ENCODE assay signal across 8 cellular contexts in the genomic region with DNA sequence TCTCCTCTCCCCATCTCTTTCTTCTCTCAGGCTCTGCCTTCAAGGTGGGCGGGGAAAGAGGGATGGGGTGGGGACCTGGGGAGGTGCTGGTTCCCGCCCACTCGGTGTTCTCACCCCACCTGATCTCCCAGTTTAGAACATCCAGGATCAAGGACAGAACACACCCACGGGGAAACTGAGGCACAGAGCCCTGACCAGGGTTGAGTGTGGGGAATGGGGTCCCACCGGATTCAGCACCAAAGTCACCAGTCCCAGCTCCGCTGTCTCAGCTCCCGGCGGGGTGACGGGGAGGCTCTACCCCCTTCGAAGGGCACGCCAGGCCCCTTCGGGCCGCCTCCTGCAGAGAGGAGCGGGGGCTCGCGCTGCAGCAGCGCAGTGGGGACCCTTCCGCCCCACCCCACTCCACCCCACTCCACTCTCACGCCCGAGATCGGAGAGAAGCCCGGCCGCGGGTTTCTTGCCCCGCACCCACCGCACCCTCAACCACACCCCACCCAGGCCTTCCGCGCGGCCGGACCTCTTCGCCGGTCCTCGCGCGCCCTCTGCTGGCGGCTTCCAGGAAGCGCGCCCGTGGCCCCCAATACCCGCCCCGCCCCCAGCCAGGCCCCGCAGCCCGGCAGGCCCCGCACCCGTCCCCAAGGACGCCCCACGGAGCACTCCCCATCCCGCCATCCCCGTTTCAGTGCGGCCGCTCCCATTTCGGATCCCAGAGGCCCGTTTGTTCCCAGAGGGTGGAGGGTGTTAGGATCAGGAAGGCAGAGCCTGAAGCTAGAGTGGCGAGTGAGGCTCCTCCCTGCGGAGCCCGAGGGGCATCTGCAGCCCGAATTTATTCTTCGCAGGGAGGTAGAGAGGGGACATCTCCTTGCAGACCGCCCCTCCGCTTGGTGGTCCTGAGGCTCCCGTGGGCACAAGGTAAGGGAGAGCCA. TPM values are rescaled to one million over a fixed set of nuclear protein-coding genes. Genes with fewer than 3 reads are reported as not detected.
DNase-seq lines count a peak whose midpoint lies in the region; ATAC-seq and TF ChIP-seq lines count a peak whose summit lies in the region.

No MANE protein-coding gene starts in this region.

- peak; percentile 81 for TF ChIP-seq CTCF in RWPE1 (conservative IDR thresholded peaks at IDR 0.05; ENCODE audit: low read depth)

- peak; percentile 66 for ATAC-seq in GM19351 (IDR thresholded peaks at IDR 0.05; ENCODE audit: unreplicated experiment)

- DNase-seq in CD1c-positive myeloid dendritic cell (ENCODE audit: extremely low spot score) (peak; percentile 86), HT1080 (ENCODE audit: low read depth) (peak; percentile 54), RWPE1 (ENCODE audit: low spot score) (peak; percentile 88), germinal center (ENCODE audit: low spot score) (peak; percentile 92), nucleus accumbens (lab: John Stamatoyannopoulos, UW) (peak in 52 of 56 donors; percentile 16 to 86 (median 54)), substantia nigra (lab: John Stamatoyannopoulos, UW) (peak in 46 of 49 donors; percentile 7 to 86 (median 47))
- DNase-seq in activated gamma-delta T cell treated with anti-CD3 and anti-CD28 coated beads, Interleukin-2, amount 50 U/mL, for 16 hours (ENCODE audit: low read depth) = peak; percentile 66

- H3K27ac ChIP-seq in RWPE1 (peak overlapping the region; percentile 8), substantia nigra (ENCODE audit: low read depth, low read length, poor library complexity, severe bottlenecking) (no peak overlapping the region)

- CTCF ChIA-PET in RWPE1 (lab: Yijun Ruan, JAX) = interaction anchor here (0.5 to 3.3 kb wide), 41 partner anchors 9 to 1936 kb away, joined by 3 to 43 read pairs (median 4); no protein-coding TSS in a partner anchor

- POLR2A ChIA-PET in RWPE1 (lab: Yijun Ruan, JAX; ENCODE audit: low non-redundant PET) = interaction anchor here (0.5 to 0.7 kb wide), 3 partner anchors 17 to 501 kb away, joined by 3 to 5 read pairs (median 3); no protein-coding TSS in a partner anchor

RNA-seq across cellular contexts. Expression of gene POLL, which starts 18.0 kb away (rescaled TPM):
- 12.4 and 14.0 TPM in 2 replicates for total RNA-seq in HT1080 (2014; rRNA removed; shearing (Covaris generic))
- polyA plus RNA-seq in HT1080 (2015; cell fraction: cytosol; rRNA removed) = 22.7 and 25.0 TPM in 2 replicates
- polyA plus RNA-seq in HT1080 (2015; cell fraction: nucleus; rRNA removed) = 71.9 and 80.4 TPM in 2 replicates

RNA-seq across cellular contexts. Expression of gene DPCD, which starts 18.0 kb away (rescaled TPM):
- total RNA-seq in HT1080 (2014; rRNA removed; shearing (Covaris generic)) = 33.4 and 36.2 TPM in 2 replicates
- polyA plus RNA-seq in HT1080 (2015; cell fraction: cytosol; rRNA removed) = 39.6 and 48.8 TPM in 2 replicates
- polyA plus RNA-seq in HT1080 (2015; cell fraction: nucleus; rRNA removed) = 24.0 and 27.4 TPM in 2 replicates
